Comparison of ENCODE assay signal across 13 cellular contexts in genomic region chr2:197455428-197455827, GRCh38. TPM values are rescaled to one million over a fixed set of nuclear protein-coding genes. Genes with fewer than 3 reads are reported as not detected.
DNase-seq lines count a peak whose midpoint lies in the region; ATAC-seq, FAIRE-seq and TF ChIP-seq lines count a peak whose summit lies in the region.
"Had no signal": no experiment of that assay in that cellular context is flagged by ENCODE, and none has a peak within 500 bp of the region (broad histone marks: within the 10 kb centered on the region; RNA-seq: fewer than 3 reads in every experiment).

No MANE protein-coding gene starts in this region.

- peaks cover 67% of the 10 kb centered on the region for H3K79me2 ChIP-seq in astrocyte (ENCODE audit: insufficient read depth, low read length)

- peaks cover 58% of the 10 kb centered on the region for H4K20me1 ChIP-seq in astrocyte (ENCODE audit: insufficient read depth, low read length)

- peaks cover under 1% of the 10 kb centered on the region for H3K36me3 ChIP-seq in astrocyte (ENCODE audit: insufficient read depth, low read length)

- no peak overlapping the region for H3K27ac ChIP-seq in CD4-positive, alpha-beta T cell (ENCODE audit: low read depth, low read length)
- H3K27ac ChIP-seq in astrocyte (ENCODE audit: low read depth, low read length), result no peak overlapping the region
- H3K27ac ChIP-seq: KMS-11 had no signal

- H3K27ac Mint-ChIP-seq in CD4-positive, alpha-beta T cell, result peak overlapping the region; percentile 100
- H3K27ac Mint-ChIP-seq in HFFc6, result no peak overlapping the region
- H3K27ac Mint-ChIP-seq in astrocyte (ENCODE audit: unreplicated experiment), result peak overlapping the region; percentile 18
- peak overlapping the region in 7 of 10 donors; percentile 17 to 70 (median 49) for H3K27ac Mint-ChIP-seq in naive thymus-derived CD8-positive, alpha-beta T cell
- H3K27ac Mint-ChIP-seq: dendritic cell treated with granulocyte-macrophage colony-stimulating factor and Interleukin-4, amounts not matched to agents 40 ng/mL and 50 ng/mL, for 4 days had no signal

- ATAC-seq in CD4-positive, alpha-beta T cell (ENCODE audit: poor library complexity), result no peak
- ATAC-seq in naive thymus-derived CD8-positive, alpha-beta T cell, result no peak
- no peak for ATAC-seq in HG02852 (IDR thresholded peaks at IDR 0.05; ENCODE audit: unreplicated experiment)
- ATAC-seq: activated CD4-positive, CD25-positive, alpha-beta regulatory T cell treated with anti-CD3 and anti-CD28 coated beads, Interleukin-2, amount 50 U/mL, for 24 hours had no signal

- no peaks in the 10 kb centered on the region for H3K9me3 Mint-ChIP-seq in CD4-positive, alpha-beta T cell
- H3K9me3 Mint-ChIP-seq in HFFc6 (no peaks in the 10 kb centered on the region), astrocyte (ENCODE audit: unreplicated experiment) (no peaks in the 10 kb centered on the region)
- H3K9me3 Mint-ChIP-seq in naive thymus-derived CD8-positive, alpha-beta T cell, result no peaks in the 10 kb centered on the region
- H3K9me3 Mint-ChIP-seq: dendritic cell treated with granulocyte-macrophage colony-stimulating factor and Interleukin-4, amounts not matched to agents 40 ng/mL and 50 ng/mL, for 4 days had no signal

- POLR2A ChIA-PET in CD4-positive, alpha-beta T cell (lab: Charles Lee), result interaction anchor here (1.0 to 1.9 kb wide), 3 partner anchors 21 to 61 kb away, joined by 3 to 7 read pairs (median 3); partner anchors contain the start of genes HSPD1, HSPE1 and SF3B1
- POLR2A ChIA-PET in naive thymus-derived CD8-positive, alpha-beta T cell (lab: Charles Lee), result interaction anchor here (0.6 to 8.3 kb wide), 4 partner anchors 12 to 45 kb away, joined by 3 to 187 read pairs (median 4); partner anchors contain the start of genes HSPD1, HSPE1 and SF3B1

- peak overlapping the region; percentile 1 for H3K9ac ChIP-seq in astrocyte (ENCODE audit: low read length)
- H3K9ac ChIP-seq: KMS-11 had no signal

- no peaks in the 10 kb centered on the region for H3K27me3 ChIP-seq in CD4-positive, alpha-beta T cell (ENCODE audit: control insufficient read depth, insufficient read depth, low read length)
- H3K27me3 ChIP-seq in astrocyte (ENCODE audit: insufficient read depth, low read length), result no peaks in the 10 kb centered on the region
- H3K27me3 ChIP-seq: right atrium auricular region had no signal

- H3K9me3 ChIP-seq in CD4-positive, alpha-beta T cell (ENCODE audit: control insufficient read depth, low read length), result no peaks in the 10 kb centered on the region
- H3K9me3 ChIP-seq in astrocyte (ENCODE audit: insufficient read depth, low read depth, low read length), result no peaks in the 10 kb centered on the region
- H3K9me3 ChIP-seq: right atrium auricular region had no signal

- intact Hi-C loops in CD4-positive, alpha-beta T cell (cut with DNase I, micrococcal nuclease), result loop anchor here in 1 of 2 experiments (2.0 kb wide), 1 partner anchor 245 kb away; no protein-coding TSS in a partner anchor

- H3K4me1 Mint-ChIP-seq in CD4-positive, alpha-beta T cell (ENCODE audit: low read depth), result peaks cover 66% of the 10 kb centered on the region
- H3K4me1 Mint-ChIP-seq in HFFc6 (ENCODE audit: low read depth), result peaks cover 47% of the 10 kb centered on the region
- peaks cover 14% of the 10 kb centered on the region for H3K4me1 Mint-ChIP-seq in astrocyte (ENCODE audit: low read depth, unreplicated experiment)
- peaks cover 27 to 69% (median 58%) of the 10 kb centered on the region in 4 donors for H3K4me1 Mint-ChIP-seq in naive thymus-derived CD8-positive, alpha-beta T cell

- H3K36me3 Mint-ChIP-seq in CD4-positive, alpha-beta T cell (ENCODE audit: low read depth), result peaks cover 44% of the 10 kb centered on the region
- peaks cover 25% of the 10 kb centered on the region for H3K36me3 Mint-ChIP-seq in HFFc6 (ENCODE audit: low read depth)
- H3K36me3 Mint-ChIP-seq in astrocyte (ENCODE audit: low read depth, unreplicated experiment), result no peaks in the 10 kb centered on the region
- peaks cover 0 to 25% (median 7%) of the 10 kb centered on the region in 3 donors for H3K36me3 Mint-ChIP-seq in naive thymus-derived CD8-positive, alpha-beta T cell

- CTCF ChIA-PET in CD4-positive, alpha-beta T cell (lab: Charles Lee), result interaction anchor here (0.9 to 1.2 kb wide), 2 partner anchors 13 to 264 kb away, joined by 3 to 4 read pairs; no protein-coding TSS in a partner anchor

- H3K4me3 Mint-ChIP-seq in CD4-positive, alpha-beta T cell, result peak overlapping the region; percentile 78
- peak overlapping the region; percentile 96 for H3K4me3 Mint-ChIP-seq in HFFc6
- H3K4me3 Mint-ChIP-seq in astrocyte (ENCODE audit: unreplicated experiment), result peak overlapping the region; percentile 98
- H3K4me3 Mint-ChIP-seq in naive thymus-derived CD8-positive, alpha-beta T cell, result peak overlapping the region; percentile 27 to 100 (median 52)

- H3K4me1 ChIP-seq in astrocyte (ENCODE audit: insufficient read depth, low read length), result peaks cover 15% of the 10 kb centered on the region

- peak overlapping the region; percentile 85 for H3K4me2 ChIP-seq in astrocyte (ENCODE audit: low read length)

- no peaks in the 10 kb centered on the region for H3K27me3 Mint-ChIP-seq in CD4-positive, alpha-beta T cell
- H3K27me3 Mint-ChIP-seq in HFFc6 (ENCODE audit: insufficient read depth) (peaks cover 4% of the 10 kb centered on the region), astrocyte (ENCODE audit: low read depth, unreplicated experiment) (no peaks in the 10 kb centered on the region)
- H3K27me3 Mint-ChIP-seq in naive thymus-derived CD8-positive, alpha-beta T cell, result no peaks in the 10 kb centered on the region
- H3K27me3 Mint-ChIP-seq: dendritic cell treated with granulocyte-macrophage colony-stimulating factor and Interleukin-4, amounts not matched to agents 40 ng/mL and 50 ng/mL, for 4 days had no signal

- H3K4me3 ChIP-seq in astrocyte (ENCODE audit: insufficient read depth, low read depth, low read length), result no peak overlapping the region

- no peak for DNase-seq in CD4-positive, alpha-beta T cell
- DNase-seq in HFFc6 (no peak), astrocyte (ENCODE audit: low read depth) (no peak), NCI-H1092 treated with DMSO at 0.1 percent for 48 hours (lab: John Stamatoyannopoulos, UW) (no peak), amygdala (lab: John Stamatoyannopoulos, UW) (no peak)
- DNase-seq in naive thymus-derived CD8-positive, alpha-beta T cell, result no peak
- DNase-seq: activated gamma-delta T cell, NCI-H2107 had no signal

- no peak overlapping the region for H2AFZ ChIP-seq in astrocyte (ENCODE audit: low read depth, low read length)

- TF ChIP-seq CTCF in CD4-positive, alpha-beta T cell (IDR thresholded peaks at IDR 0.05), result no peak
- TF ChIP-seq CTCF in HFFc6 (IDR thresholded peaks at IDR 0.05) (no peak), astrocyte (IDR thresholded peaks at IDR 0.05; ENCODE audit: insufficient read depth, low read depth, low read length) (no peak)

- FAIRE-seq in astrocyte (lab: Jason Lieb, UNC), result no peak

RNA-seq across cellular contexts. Expression of gene COQ10B, which starts 2.1 kb away (rescaled TPM):
- total RNA-seq in CD4-positive, alpha-beta T cell, result 10 to 100 TPM; 53.4 to 55.3 TPM
- total RNA-seq in HFFc6 (2021; fragmentation: NEBNext Ultra II Directional; extraction: Animal tissue kit (Norgen Biotek cat#: 25700)), result 10 to 100 TPM; 36.0 to 42.4 (median 39.4) TPM
- total RNA-seq in astrocyte, result 46.0 and 48.3 TPM in 2 replicates
- 10 to 100 TPM; 33.2 to 35.1 TPM for total RNA-seq in naive thymus-derived CD8-positive, alpha-beta T cell
- polyA plus RNA-seq in naive thymus-derived CD8-positive, alpha-beta T cell, result 10 to 100 TPM; 30.0 to 43.4 (median 39.4) TPM

RNA-seq across cellular contexts. Expression of gene SF3B1, which starts 20.6 kb away (rescaled TPM):
- 100 to 1,000 TPM; 498 to 529 TPM for total RNA-seq in CD4-positive, alpha-beta T cell
- 100 to 1,000 TPM; 158 to 189 (median 175) TPM for total RNA-seq in HFFc6 (2021; fragmentation: NEBNext Ultra II Directional; extraction: Animal tissue kit (Norgen Biotek cat#: 25700))
- total RNA-seq in astrocyte, result 241 and 253 TPM in 2 replicates
- 100 to 1,000 TPM; 702 to 768 TPM for total RNA-seq in naive thymus-derived CD8-positive, alpha-beta T cell
- 100 to 1,000 TPM; 120 to 131 (median 120) TPM for polyA plus RNA-seq in naive thymus-derived CD8-positive, alpha-beta T cell

RNA-seq across cellular contexts. Expression of gene HSPD1, which starts 44.2 kb away (rescaled TPM):
- 100 to 1,000 TPM; 154 to 157 TPM for total RNA-seq in CD4-positive, alpha-beta T cell
- 100 to 1,000 TPM; 267 to 399 (median 280) TPM for total RNA-seq in HFFc6 (2021; fragmentation: NEBNext Ultra II Directional; extraction: Animal tissue kit (Norgen Biotek cat#: 25700))
- total RNA-seq in astrocyte, result 292 and 329 TPM in 2 replicates
- total RNA-seq in naive thymus-derived CD8-positive, alpha-beta T cell, result 100 to 1,000 TPM; 138 to 140 TPM
- 100 to 1,000 TPM; 101 to 134 (median 128) TPM for polyA plus RNA-seq in naive thymus-derived CD8-positive, alpha-beta T cell

RNA-seq across cellular contexts. Expression of gene HSPE1, which starts 44.8 kb away (rescaled TPM):
- 10 to 100 TPM; 50.8 to 56.2 TPM for total RNA-seq in CD4-positive, alpha-beta T cell
- 100 to 1,000 TPM in 5 of 6 experiments, 10 to 100 TPM in 1; 96.3 to 149 (median 114) TPM for total RNA-seq in HFFc6 (2021; fragmentation: NEBNext Ultra II Directional; extraction: Animal tissue kit (Norgen Biotek cat#: 25700))
- total RNA-seq in astrocyte, result 114 and 139 TPM in 2 replicates
- total RNA-seq in naive thymus-derived CD8-positive, alpha-beta T cell, result 10 to 100 TPM; 62.9 to 65.8 TPM
- 100 to 1,000 TPM; 154 to 181 (median 172) TPM for polyA plus RNA-seq in naive thymus-derived CD8-positive, alpha-beta T cell
